In the genomic region with DNA sequence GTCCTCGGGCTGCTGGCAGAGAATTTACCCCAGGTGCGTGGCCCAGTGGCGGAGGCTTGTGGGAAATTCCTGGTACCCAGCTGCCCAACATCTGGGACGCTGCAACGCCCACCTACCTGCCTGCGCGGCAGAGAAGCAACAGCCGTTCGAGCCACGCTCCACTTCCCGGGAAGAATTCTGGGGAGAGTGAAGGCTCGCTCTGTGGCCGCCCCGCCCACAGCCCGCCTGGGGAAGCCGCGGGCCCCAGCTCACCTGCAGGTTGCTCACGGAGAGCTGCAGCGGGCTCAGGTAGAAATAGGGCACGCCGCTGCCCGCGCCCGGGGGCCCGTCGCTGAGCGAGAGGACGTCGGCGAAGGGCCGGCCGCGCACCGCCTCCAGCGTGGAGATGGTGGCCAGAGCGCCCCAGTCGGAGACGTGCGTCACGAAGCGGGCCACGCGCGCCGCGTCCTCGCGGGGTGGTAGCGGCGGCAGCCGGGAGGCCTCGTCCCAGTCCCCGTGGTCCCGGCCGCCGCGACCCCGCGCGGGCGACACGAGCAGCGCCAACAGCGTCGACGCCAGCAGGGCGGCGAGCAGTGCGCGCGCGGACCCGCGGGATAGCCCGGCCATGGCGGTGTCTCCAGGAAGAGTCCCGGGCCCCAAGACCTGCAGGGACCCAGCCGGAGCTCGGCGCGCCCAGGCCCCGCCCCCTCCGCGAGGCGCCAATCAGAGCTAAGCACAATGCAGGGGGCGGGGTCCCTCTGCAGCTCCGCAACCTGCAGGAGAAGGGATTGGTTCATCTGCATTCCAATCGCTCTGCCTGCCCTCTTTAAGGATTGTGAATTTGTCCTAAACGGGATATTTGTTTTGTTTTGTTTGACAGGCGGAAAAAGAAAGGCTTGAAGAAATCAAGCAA, we compare ENCODE assay signal across 8 cellular contexts. TPM values are rescaled to one million over a fixed set of nuclear protein-coding genes. Genes with fewer than 3 reads are reported as not detected.
A peak's percentile ranks its signal among the peaks of the same experiment; 100 is the strongest.
DNase-seq lines count a peak whose midpoint lies in the region; TF ChIP-seq lines count a peak whose summit lies in the region.

A gene (minus strand): TSS at position 627 of the 892 bp plus-strand sequence.

- peak within 1 kb of the TSS; percentile 23 for H4K91ac ChIP-seq in neuronal stem cell (ENCODE audit: low read depth, low read length, poor library complexity)

- peaks cover 0 to 9% (median 0%) of the 10 kb centered on the region in 3 experiments for H3K27me3 ChIP-seq in neuronal stem cell (ENCODE audit: control insufficient read depth in 3 of 3, insufficient read depth in 3 of 3, low read depth in 1 of 3, low read length in 3 of 3)

- peak within 1 kb of the TSS; percentile 78 to 98 for H3K4me3 ChIP-seq in neuronal stem cell (ENCODE audit: low read length in 2 of 2)

- no peak within 1 kb of the TSS for H3K4ac ChIP-seq in neuronal stem cell (ENCODE audit: low read length)

- no peaks in the 10 kb centered on the region for H3K9me3 ChIP-seq in neuronal stem cell (replicated peaks in 1 of 2; ENCODE audit: control insufficient read depth in 2 of 2, insufficient read depth in 1 of 2, low read depth in 1 of 2, low read length in 2 of 2)

- no CpG with 5 or more reads among the region's 90 CpGs for WGBS in neuronal stem cell (ENCODE audit: extremely low coverage in 2 of 2, insufficient read length in 2 of 2, insufficient replicate concordance in 1 of 2), 2 donors

- H3K27ac ChIP-seq in neuronal stem cell (replicated peaks; ENCODE audit: low read length) = no peak within 1 kb of the TSS

- H3K23ac ChIP-seq in neuronal stem cell (ENCODE audit: low read depth, low read length, poor library complexity) = peak within 1 kb of the TSS; percentile 92

- no peak within 1 kb of the TSS for H2BK120ac ChIP-seq in neuronal stem cell (ENCODE audit: low read depth, low read length)

- H3K4me2 ChIP-seq in neuronal stem cell (ENCODE audit: insufficient read depth, low read length, poor library complexity, severe bottlenecking) = peak within 1 kb of the TSS; percentile 98

- H2BK12ac ChIP-seq in neuronal stem cell (ENCODE audit: low read length) = peak within 1 kb of the TSS; percentile 67

- H3K9ac ChIP-seq in neuronal stem cell (ENCODE audit: low read depth, low read length, poor library complexity) = peak within 1 kb of the TSS; percentile 91

- no peak within 1 kb of the TSS for H4K8ac ChIP-seq in neuronal stem cell (ENCODE audit: low read depth, low read length)

- peak within 1 kb of the TSS; percentile 97 for H2AFZ ChIP-seq in neuronal stem cell (ENCODE audit: low read length)

- H3K36me3 ChIP-seq in neuronal stem cell (replicated peaks in 1 of 2; ENCODE audit: control insufficient read depth in 2 of 2, insufficient read depth in 2 of 2, low read length in 2 of 2) = no peaks in the 10 kb centered on the region

- POLR2A ChIA-PET in HEK293T (lab: Yijun Ruan, JAX) = interaction anchor here (0.5 to 2.3 kb wide), 28 partner anchors 8 to 286 kb away, joined by 3 to 16 read pairs (median 4); no protein-coding TSS in a partner anchor

- H2BK5ac ChIP-seq in neuronal stem cell (ENCODE audit: low read length) = peak within 1 kb of the TSS; percentile 67

- no peaks in the 10 kb centered on the region for H3K79me1 ChIP-seq in neuronal stem cell (ENCODE audit: low read depth, low read length)

- DNase-seq in GF-D8 (lab: John Stamatoyannopoulos, UW) (peak; percentile 80), HEK293T (ENCODE audit: extremely low spot score) (peak; percentile 98), MV-4-11 (lab: John Stamatoyannopoulos, UW) (peak; percentile 89), SK-MEL-5 (ENCODE audit: low read depth, low spot score) (peak; percentile 91), foreskin melanocyte (peak; percentile 80), neuronal stem cell (ENCODE audit: low spot score) (peak; percentile 94)
- DNase-seq in activated naive CD4-positive, alpha-beta T cell treated with Interleukin-2 at 50 U/mL for 16 hours = peak; percentile 90

- in situ Hi-C loops in SK-MEL-5 (cut with HindIII; ENCODE audit: low pct_unique_long_range_greater_than_20kb, low sequenced_read_pairs) = no loop called here

- H2AK5ac ChIP-seq in neuronal stem cell (ENCODE audit: low read depth, low read length) = no peak within 1 kb of the TSS

- no peak within 1 kb of the TSS for H2BK15ac ChIP-seq in neuronal stem cell (ENCODE audit: low read length)

- CTCF ChIA-PET in HEK293T (lab: Yijun Ruan, JAX) = interaction anchor here (0.7 to 3.0 kb wide), 7 partner anchors 10 to 494 kb away, joined by 3 to 11 read pairs (median 3); no protein-coding TSS in a partner anchor

- no peaks in the 10 kb centered on the region for H3K4me1 ChIP-seq in neuronal stem cell (ENCODE audit: control insufficient read depth in 2 of 2, insufficient read depth in 1 of 2, low read depth in 1 of 2, low read length in 2 of 2)

- H3K18ac ChIP-seq in neuronal stem cell (ENCODE audit: low read length) = peak within 1 kb of the TSS; percentile 97

- peak within 1 kb of the TSS; percentile 33 for H3K14ac ChIP-seq in neuronal stem cell (ENCODE audit: low read length)

- TF ChIP-seq CTCF in subcutaneous adipose tissue (IDR thresholded peaks at IDR 0.05; ENCODE audit: low read depth) = no peak

TF ChIP-seq in HEK293T, 16 proteins besides CTCF, POLR2A, EP300 and RAD21:
- TF ChIP-seq NFRKB (IDR thresholded peaks at IDR 0.05) (no peak), TARDBP (IDR thresholded peaks at IDR 0.05) (no peak), BHLHE40 (IDR thresholded peaks at IDR 0.05; ENCODE audit: borderline replicate concordance) (no peak), L3MBTL2 (conservative IDR thresholded peaks at IDR 0.05) (peak; percentile 43; the same call in 1 of the 2 replicates), FOXA1 (IDR thresholded peaks at IDR 0.05) (no peak), ARNT (IDR thresholded peaks at IDR 0.05) (no peak), LEF1 (IDR thresholded peaks at IDR 0.05; ENCODE audit: borderline replicate concordance) (peak; percentile 70; the same call in 1 of the 2 replicates), ELF4 (IDR thresholded peaks at IDR 0.05) (no peak)
- TF ChIP-seq, protein P1, sequence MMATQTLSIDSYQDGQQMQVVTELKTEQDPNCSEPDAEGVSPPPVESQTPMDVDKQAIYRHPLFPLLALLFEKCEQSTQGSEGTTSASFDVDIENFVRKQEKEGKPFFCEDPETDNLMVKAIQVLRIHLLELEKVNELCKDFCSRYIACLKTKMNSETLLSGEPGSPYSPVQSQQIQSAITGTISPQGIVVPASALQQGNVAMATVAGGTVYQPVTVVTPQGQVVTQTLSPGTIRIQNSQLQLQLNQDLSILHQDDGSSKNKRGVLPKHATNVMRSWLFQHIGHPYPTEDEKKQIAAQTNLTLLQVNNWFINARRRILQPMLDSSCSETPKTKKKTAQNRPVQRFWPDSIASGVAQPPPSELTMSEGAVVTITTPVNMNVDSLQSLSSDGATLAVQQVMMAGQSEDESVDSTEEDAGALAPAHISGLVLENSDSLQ (IDR thresholded peaks at IDR 0.05) = peak; percentile 83
TF ChIP-seq in HEK293T: peak in this region for 3.

RNA-seq across cellular contexts. Expression of the gene that starts here (rescaled TPM):
- total RNA-seq in SK-MEL-5 (2014; rRNA removed; shearing (Covaris generic)) = 152 and 156 TPM in 2 replicates
- 223 and 226 TPM in 2 replicates for polyA plus RNA-seq in SK-MEL-5 (2015; cell fraction: cytosol; rRNA removed)
- polyA plus RNA-seq in SK-MEL-5 (2015; cell fraction: nucleus; rRNA removed) = 31.6 and 39.4 TPM in 2 replicates
- 32.6 TPM for polyA plus RNA-seq in neuronal stem cell (2013, experiment 1 of 2)
- polyA plus RNA-seq in neuronal stem cell (2013, experiment 2 of 2) = 33.4 TPM
- total RNA-seq in subcutaneous adipose tissue = 100 to 1,000 TPM; 190 to 407 (median 330) TPM
